ENCODE assay signal across 11 cellular contexts in the genomic region with DNA sequence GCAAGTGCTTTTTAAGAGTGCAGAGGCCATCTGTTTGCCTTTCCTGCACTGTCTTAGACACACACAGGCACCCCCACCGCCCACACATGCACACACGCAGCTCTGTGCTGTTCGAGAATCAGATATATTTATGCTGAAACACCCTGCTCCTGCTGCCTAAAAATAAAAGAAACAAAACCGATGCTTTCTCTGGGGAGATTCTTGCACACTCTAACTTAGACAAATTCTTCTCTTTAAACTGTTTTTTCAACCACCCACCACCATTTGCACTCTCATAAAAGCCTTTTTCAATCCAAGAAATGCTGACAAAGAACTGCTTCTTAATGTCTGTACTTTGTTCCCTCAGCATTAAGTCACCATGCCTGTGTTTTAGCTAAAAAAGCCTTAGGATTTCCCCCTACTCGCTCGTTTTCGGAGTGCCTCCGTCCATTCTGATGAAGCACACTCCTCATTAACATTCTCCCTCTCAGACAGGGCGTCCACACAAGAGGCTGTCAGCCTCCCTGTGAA. TPM values are rescaled to one million over a fixed set of nuclear protein-coding genes. Genes with fewer than 3 reads are reported as not detected.
DNase-seq lines count a peak whose midpoint lies in the region; ATAC-seq and TF ChIP-seq lines count a peak whose summit lies in the region.
"Had no signal": no experiment of that assay in that cellular context is flagged by ENCODE, and none has a peak within 500 bp of the region (broad histone marks: within the 10 kb centered on the region; RNA-seq: fewer than 3 reads in every experiment).

No MANE protein-coding gene starts in this region.

- WGBS in prostate gland: 39% methylated on average over 9 of the region's 9 CpGs

- no peak overlapping the region for H3K4me3 ChIP-seq in prostate gland

- no peaks in the 10 kb centered on the region for H3K9me3 ChIP-seq in prostate gland

- H3K4me1 ChIP-seq in prostate gland (replicated peaks): no peaks in the 10 kb centered on the region

- ATAC-seq in activated CD8-positive, alpha-beta memory T cell treated with anti-CD3 and anti-CD28 coated beads, Interleukin-2, amount 10 ng/mL, durations not matched to agents 7 days and 5 days: no peak
- peak; percentile 89 for ATAC-seq in HG02884 (IDR thresholded peaks at IDR 0.05; ENCODE audit: unreplicated experiment)

- intact Hi-C loops in prostate gland (cut with DNase I): no loop called here

- H3K27me3 ChIP-seq in prostate gland (replicated peaks; ENCODE audit: insufficient read depth): no peaks in the 10 kb centered on the region

- TF ChIP-seq CTCF in prostate gland (IDR thresholded peaks at IDR 0.05): no peak

- CTCF ChIA-PET in activated CD8-positive, alpha-beta memory T cell treated with anti-CD3 and anti-CD28 coated beads, Interleukin-2, amount 10 ng/mL, durations not matched to agents 7 days and 5 days (lab: Charles Lee): no interaction called here

- DNase-seq in activated CD8-positive, alpha-beta memory T cell treated with anti-CD3 and anti-CD28 coated beads, Interleukin-2, amount 50 U/mL, for 4 hours: peak; percentile 36
- no peak for DNase-seq in activated CD8-positive, alpha-beta memory T cell treated with anti-CD3 and anti-CD28 coated beads, Interleukin-2, amount 10 ng/mL, durations not matched to agents 7 days and 5 days
- DNase-seq in dedifferentiated amniotic fluid mesenchymal stem cell (ENCODE audit: extremely low spot score): peak; percentile 19
- peak; percentile 33 for DNase-seq in stimulated activated CD4-positive, alpha-beta T cell treated with anti-CD3 and anti-CD28 coated beads, Interleukin-4, amount 100 ng/mL, for 1 hour
- DNase-seq in H4 (ENCODE audit: low spot score): no peak
- DNase-seq in prostate gland (ENCODE audit: low spot score): no peak
- no peak for DNase-seq in SKM-1 (lab: John Stamatoyannopoulos, UW; ENCODE audit: unreplicated experiment)
- DNase-seq: activated T-cell treated with anti-CD3 and anti-CD28 coated beads, Interleukin-2, amount 50 U/mL, for 24 hours; NCI-H748 treated with DMSO at 0.1 percent for 48 hours had no signal

- H3K36me3 ChIP-seq in prostate gland: no peaks in the 10 kb centered on the region

- H3K9me3 Mint-ChIP-seq in activated CD8-positive, alpha-beta memory T cell treated with anti-CD3 and anti-CD28 coated beads, Interleukin-2, amount 10 ng/mL, durations not matched to agents 7 days and 5 days (ENCODE audit: low read depth): no peaks in the 10 kb centered on the region
- H3K9me3 Mint-ChIP-seq: activated T-cell treated with anti-CD3 and anti-CD28 coated beads, Interleukin-2, amount 50 U/mL, for 24 hours had no signal

- H3K36me3 Mint-ChIP-seq in activated CD8-positive, alpha-beta memory T cell treated with anti-CD3 and anti-CD28 coated beads, Interleukin-2, amount 10 ng/mL, durations not matched to agents 7 days and 5 days: no peaks in the 10 kb centered on the region

- no peak overlapping the region for H3K27ac ChIP-seq in prostate gland
- H3K27ac ChIP-seq: C4-2B had no signal

- H3K27ac Mint-ChIP-seq in activated CD8-positive, alpha-beta memory T cell treated with anti-CD3 and anti-CD28 coated beads, Interleukin-2, amount 10 ng/mL, durations not matched to agents 7 days and 5 days: no peak overlapping the region
- H3K27ac Mint-ChIP-seq: activated T-cell treated with anti-CD3 and anti-CD28 coated beads, Interleukin-2, amount 50 U/mL, for 24 hours had no signal

- H3K27me3 Mint-ChIP-seq in activated CD8-positive, alpha-beta memory T cell treated with anti-CD3 and anti-CD28 coated beads, Interleukin-2, amount 10 ng/mL, durations not matched to agents 7 days and 5 days: peaks cover 3% of the 10 kb centered on the region
- H3K27me3 Mint-ChIP-seq: activated T-cell treated with anti-CD3 and anti-CD28 coated beads, Interleukin-2, amount 50 U/mL, for 24 hours had no signal

- H3K4me3 Mint-ChIP-seq in activated CD8-positive, alpha-beta memory T cell treated with anti-CD3 and anti-CD28 coated beads, Interleukin-2, amount 10 ng/mL, durations not matched to agents 7 days and 5 days: no peak overlapping the region
- H3K4me3 Mint-ChIP-seq: activated T-cell treated with anti-CD3 and anti-CD28 coated beads, Interleukin-2, amount 50 U/mL, for 24 hours had no signal

- no peaks in the 10 kb centered on the region for H3K4me1 Mint-ChIP-seq in activated CD8-positive, alpha-beta memory T cell treated with anti-CD3 and anti-CD28 coated beads, Interleukin-2, amount 10 ng/mL, durations not matched to agents 7 days and 5 days

- TF ChIP-seq POLR2A in prostate gland (IDR thresholded peaks at IDR 0.05): no peak

RNA-seq across cellular contexts. Expression of a gene that starts 26.2 kb away (rescaled TPM):
- total RNA-seq in activated CD8-positive, alpha-beta memory T cell treated with anti-CD3 and anti-CD28 coated beads, Interleukin-2, amount 10 ng/mL, durations not matched to agents 7 days and 5 days: 1 to 10 TPM; 1.3 to 4.3 TPM
- total RNA-seq in H4 (2014; rRNA removed; shearing (Covaris generic)): 122 and 126 TPM in 2 replicates
- 10 to 100 TPM in 1 of 2 donors, 1 to 10 TPM in 1; 6.5 to 16.4 TPM for total RNA-seq in prostate gland

Comparison
In these comparisons a context has a peak if more than half of its experiments do, and no peak if none do; other contexts are left out.
1. DNase-seq: peak in activated CD8-positive, alpha-beta memory T cell treated with anti-CD3 and anti-CD28 coated beads, Interleukin-2, amount 50 U/mL, for 4 hours (single experiment), dedifferentiated amniotic fluid mesenchymal stem cell (single experiment) and stimulated activated CD4-positive, alpha-beta T cell treated with anti-CD3 and anti-CD28 coated beads, Interleukin-4, amount 100 ng/mL, for 1 hour (single experiment); none in activated CD8-positive, alpha-beta memory T cell treated with anti-CD3 and anti-CD28 coated beads, Interleukin-2, amount 10 ng/mL, durations not matched to agents 7 days and 5 days (single experiment), H4 (single experiment), prostate gland (single experiment) and SKM-1 (single experiment).